Comparison of ENCODE assay signal across 18 cellular contexts in the genomic region with DNA sequence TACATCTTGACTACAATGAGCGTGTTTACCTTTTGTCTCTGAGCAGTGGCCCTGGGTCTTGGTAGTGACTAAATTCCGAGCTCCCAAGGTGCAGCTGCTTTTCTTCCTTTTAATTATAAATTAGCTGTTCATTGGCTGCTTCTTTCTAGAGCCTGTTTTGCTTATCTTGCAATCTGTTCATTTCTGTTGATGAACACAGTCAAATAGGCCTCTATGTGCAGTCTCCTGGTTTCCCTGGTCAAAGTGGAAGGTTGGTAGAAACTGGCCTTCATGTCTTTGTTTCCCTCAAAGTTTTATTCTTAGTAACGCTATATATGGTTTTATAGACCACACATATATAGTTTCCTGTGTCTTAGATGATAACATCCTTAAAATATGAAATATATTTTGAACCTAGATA.
DNase-seq lines count a peak whose midpoint lies in the region; ATAC-seq and TF ChIP-seq lines count a peak whose summit lies in the region.
"Had no signal": no experiment of that assay in that cellular context is flagged by ENCODE, and none has a peak within 500 bp of the region (broad histone marks: within the 10 kb centered on the region; RNA-seq: fewer than 3 reads in every experiment).

No MANE protein-coding gene starts in this region.

- no peaks in the 10 kb centered on the region for H3K9me3 ChIP-seq in BE2C
- H3K9me3 ChIP-seq: colonic mucosa, ovary, sigmoid colon, thoracic aorta had no signal

- H3K36me3 ChIP-seq in BE2C, result peaks cover 4% of the 10 kb centered on the region; the same call in 1 of the 2 replicates
- H3K36me3 ChIP-seq: colonic mucosa, ovary had no signal

- DNase-seq in stimulated activated naive CD8-positive, alpha-beta T cell treated with anti-CD3 and anti-CD28 coated beads, Interleukin-15, Interleukin-2, amounts not matched to agents 100 U/mL and 50 U/mL, for 24 hours, result no peak
- no peak for DNase-seq in T-helper 2 cell treated with Interferon-gamma antibody and Interleukin-4, amounts not matched to agents 5 μg/mL and 100 μg/mL, for 36 hours (ENCODE audit: low spot score)
- no peak for DNase-seq in glutamatergic neuron
- DNase-seq in BE2C, result no peak
- DNase-seq in AG08396 (ENCODE audit: low spot score), result no peak
- no peak for DNase-seq in NCI-H1436 treated with DMSO at 0.1 percent for 48 hours (lab: John Stamatoyannopoulos, UW)
- no peak for DNase-seq in NCI-H1105 treated with DMSO at 0.1 percent for 48 hours (lab: John Stamatoyannopoulos, UW)
- DNase-seq: activated effector memory CD4-positive, alpha-beta T cell treated with anti-CD3 and anti-CD28 coated beads, Interleukin-2, amount 50 U/mL, for 16 hours; colonic mucosa; DMS53; GM23248; left ventricle myocardium superior; NCI-H1930; NCI-H510A; ovary; sigmoid colon had no signal

- peaks cover 72% of the 10 kb centered on the region for H3K36me3 Mint-ChIP-seq in stimulated activated naive CD8-positive, alpha-beta T cell treated with anti-CD3 and anti-CD28 coated beads, Interleukin-15, Interleukin-2, amounts not matched to agents 100 ng/mL and 50 ng/mL, for 24 hours (ENCODE audit: low read depth)
- H3K36me3 Mint-ChIP-seq in T-helper 2 cell treated with Interferon-gamma antibody and Interleukin-4, amounts not matched to agents 5 μg/mL and 100 μg/mL, for 36 hours (ENCODE audit: low read depth), result peaks cover 51% of the 10 kb centered on the region
- H3K36me3 Mint-ChIP-seq in glutamatergic neuron (ENCODE audit: unreplicated experiment), result peaks cover 23% of the 10 kb centered on the region

- H3K4me1 Mint-ChIP-seq in stimulated activated naive CD8-positive, alpha-beta T cell treated with anti-CD3 and anti-CD28 coated beads, Interleukin-15, Interleukin-2, amounts not matched to agents 100 ng/mL and 50 ng/mL, for 24 hours (ENCODE audit: low read depth), result peaks cover 81% of the 10 kb centered on the region
- H3K4me1 Mint-ChIP-seq in T-helper 2 cell treated with Interferon-gamma antibody and Interleukin-4, amounts not matched to agents 5 μg/mL and 100 μg/mL, for 36 hours (ENCODE audit: low read depth), result peaks cover 67% of the 10 kb centered on the region
- H3K4me1 Mint-ChIP-seq in glutamatergic neuron (ENCODE audit: low read depth, unreplicated experiment), result no peaks in the 10 kb centered on the region

- peak overlapping the region; percentile 38 for H3K4me3 Mint-ChIP-seq in stimulated activated naive CD8-positive, alpha-beta T cell treated with anti-CD3 and anti-CD28 coated beads, Interleukin-15, Interleukin-2, amounts not matched to agents 100 ng/mL and 50 ng/mL, for 24 hours
- peak overlapping the region; percentile 61 for H3K4me3 Mint-ChIP-seq in T-helper 2 cell treated with Interferon-gamma antibody and Interleukin-4, amounts not matched to agents 5 μg/mL and 100 μg/mL, for 36 hours
- H3K4me3 Mint-ChIP-seq in glutamatergic neuron (ENCODE audit: unreplicated experiment), result peak overlapping the region; percentile 18

- H3K4me3 ChIP-seq in BE2C (ENCODE audit: low read depth, low read length), result no peak overlapping the region
- H3K4me3 ChIP-seq: colonic mucosa, GM23248, ovary, sigmoid colon, thoracic aorta had no signal

- no peaks in the 10 kb centered on the region for H3K27me3 Mint-ChIP-seq in stimulated activated naive CD8-positive, alpha-beta T cell treated with anti-CD3 and anti-CD28 coated beads, Interleukin-15, Interleukin-2, amounts not matched to agents 100 ng/mL and 50 ng/mL, for 24 hours
- H3K27me3 Mint-ChIP-seq in T-helper 2 cell treated with Interferon-gamma antibody and Interleukin-4, amounts not matched to agents 5 μg/mL and 100 μg/mL, for 36 hours (ENCODE audit: low read depth), result no peaks in the 10 kb centered on the region
- H3K27me3 Mint-ChIP-seq in glutamatergic neuron (ENCODE audit: unreplicated experiment), result peaks cover 2% of the 10 kb centered on the region

- peaks cover 3% of the 10 kb centered on the region for H3K9me3 Mint-ChIP-seq in stimulated activated naive CD8-positive, alpha-beta T cell treated with anti-CD3 and anti-CD28 coated beads, Interleukin-15, Interleukin-2, amounts not matched to agents 100 ng/mL and 50 ng/mL, for 24 hours
- H3K9me3 Mint-ChIP-seq in T-helper 2 cell treated with Interferon-gamma antibody and Interleukin-4, amounts not matched to agents 5 μg/mL and 100 μg/mL, for 36 hours, result no peaks in the 10 kb centered on the region
- peaks cover 7% of the 10 kb centered on the region for H3K9me3 Mint-ChIP-seq in glutamatergic neuron (ENCODE audit: unreplicated experiment)

- TF ChIP-seq CTCF in glutamatergic neuron (IDR thresholded peaks at IDR 0.05; ENCODE audit: partially characterized antibody, unreplicated experiment) (no peak), BE2C (IDR thresholded peaks at IDR 0.05; ENCODE audit: low read depth, low read length) (no peak)

- H3K27me3 ChIP-seq in BE2C, result no peaks in the 10 kb centered on the region
- H3K27me3 ChIP-seq: colonic mucosa, ovary, sigmoid colon had no signal

- H3K27ac Mint-ChIP-seq in stimulated activated naive CD8-positive, alpha-beta T cell treated with anti-CD3 and anti-CD28 coated beads, Interleukin-15, Interleukin-2, amounts not matched to agents 100 ng/mL and 50 ng/mL, for 24 hours, result peak overlapping the region; percentile 93
- peak overlapping the region; percentile 85 for H3K27ac Mint-ChIP-seq in T-helper 2 cell treated with Interferon-gamma antibody and Interleukin-4, amounts not matched to agents 5 μg/mL and 100 μg/mL, for 36 hours
- H3K27ac Mint-ChIP-seq in glutamatergic neuron (ENCODE audit: unreplicated experiment), result no peak overlapping the region

- H3K4me1 ChIP-seq in BE2C, result no peaks in the 10 kb centered on the region
- H3K4me1 ChIP-seq: colonic mucosa, sigmoid colon had no signal

- ATAC-seq in stimulated activated naive CD8-positive, alpha-beta T cell treated with anti-CD3 and anti-CD28 coated beads, Interleukin-15, Interleukin-2, amounts not matched to agents 100 U/mL and 50 U/mL, for 24 hours, result no peak
- ATAC-seq: left ventricle myocardium superior had no signal
